In genomic region chr16:22320572-22321339, GRCh38 we compare ENCODE assay signal across 1 cellular context.
A peak's percentile ranks its signal among the peaks of the same experiment; 100 is the strongest.
TF ChIP-seq lines count a peak whose summit lies in the region.

No MANE protein-coding gene starts in this region.

TF ChIP-seq in endothelial cell of umbilical vein, 7 proteins besides CTCF, POLR2A, EP300 and RAD21:
- TF ChIP-seq POLR2AphosphoS5 (IDR thresholded peaks at IDR 0.05; ENCODE audit: insufficient read depth, low read depth, low read length) (no peak), JUN (IDR thresholded peaks at IDR 0.05; ENCODE audit: borderline replicate concordance, insufficient read depth, insufficient read length, low read depth) (peak; percentile 58), MAX (IDR thresholded peaks at IDR 0.05; ENCODE audit: insufficient read depth, insufficient read length) (no peak), GATA2 (IDR thresholded peaks at IDR 0.05; ENCODE audit: insufficient read depth, insufficient read length, low read depth, low read length) (no peak), MYC (IDR thresholded peaks at IDR 0.05; ENCODE audit: low read depth, low read length) (no peak)
